28 cellular contexts compared by ENCODE assay signal in genomic region chr6:150615967-150616366, GRCh38.
"Had no signal": no experiment of that assay in that cellular context is flagged by ENCODE, and none has a peak within 500 bp of the region (broad histone marks: within the 10 kb centered on the region; RNA-seq: fewer than 3 reads in every experiment).

No MANE protein-coding gene starts in this region.

- H3K36me3 ChIP-seq: gastrocnemius medialis, neural progenitor cell, sigmoid colon, tibial nerve had no signal

- H3K27ac Mint-ChIP-seq: activated CD4-positive, alpha-beta memory T cell treated with anti-CD3 and anti-CD28 coated beads for 36 hours; activated CD4-positive, alpha-beta T cell treated with anti-CD3 and anti-CD28 coated beads, Interleukin-2, amount 10 ng/mL, durations not matched to agents 24 days and 14 days; activated naive CD4-positive, alpha-beta T cell treated with anti-CD3 and anti-CD28 coated beads, Interleukin-2, amount 50 U/mL, for 24 hours; activated T-cell treated with anti-CD3 and anti-CD28 coated beads, Interleukin-2, amount 50 U/mL, for 24 hours; activated T-helper 2 cell treated with anti-CD3 and anti-CD28 coated beads, Interferon-gamma antibody, Interleukin-2, Interleukin-4, amounts not matched to agents 10 μg/mL and 5 μg/mL and 100 μg/mL, durations not matched to agents 14 hours and 24 hours and 36 hours; naive thymus-derived CD4-positive, alpha-beta T cell; T-helper 2 cell treated with Interferon-gamma antibody and Interleukin-4, amounts not matched to agents 5 μg/mL and 100 μg/mL, for 36 hours had no signal

- H3K4me3 Mint-ChIP-seq: activated CD4-positive, alpha-beta memory T cell treated with anti-CD3 and anti-CD28 coated beads for 36 hours; activated CD4-positive, alpha-beta T cell treated with anti-CD3 and anti-CD28 coated beads, Interleukin-2, amount 10 ng/mL, durations not matched to agents 24 days and 14 days; activated naive CD4-positive, alpha-beta T cell treated with anti-CD3 and anti-CD28 coated beads, Interleukin-2, amount 50 U/mL, for 24 hours; activated T-cell treated with anti-CD3 and anti-CD28 coated beads, Interleukin-2, amount 50 U/mL, for 24 hours; naive thymus-derived CD4-positive, alpha-beta T cell; neural progenitor cell; T-helper 2 cell treated with Interferon-gamma antibody and Interleukin-4, amounts not matched to agents 5 μg/mL and 100 μg/mL, for 36 hours had no signal

- H3K9me3 ChIP-seq: gastrocnemius medialis, psoas muscle, sigmoid colon, tibial nerve had no signal

- H3K4me3 ChIP-seq: gastrocnemius medialis, hepatocyte, neural progenitor cell, psoas muscle, sigmoid colon, tibial nerve had no signal

- H3K27me3 ChIP-seq: gastrocnemius medialis, hepatocyte, neural progenitor cell, sigmoid colon, tibial nerve had no signal

- H3K36me3 Mint-ChIP-seq: activated CD4-positive, alpha-beta memory T cell treated with anti-CD3 and anti-CD28 coated beads for 36 hours; activated naive CD4-positive, alpha-beta T cell treated with anti-CD3 and anti-CD28 coated beads, Interleukin-2, amount 50 U/mL, for 24 hours; naive thymus-derived CD4-positive, alpha-beta T cell had no signal

- ATAC-seq: gastrocnemius medialis; left ventricle myocardium superior; naive thymus-derived CD4-positive, alpha-beta T cell; psoas muscle had no signal

- DNase-seq: activated CD4-positive, alpha-beta memory T cell treated with anti-CD3 and anti-CD28 coated beads for 36 hours; activated CD4-positive, alpha-beta T cell treated with anti-CD3 and anti-CD28 coated beads, Interleukin-2, amount 10 ng/mL, durations not matched to agents 24 days and 14 days; activated CD4-positive, CD25-positive, alpha-beta regulatory T cell; activated CD8-positive, alpha-beta memory T cell treated with anti-CD3 and anti-CD28 coated beads, Interleukin-2, amount 50 U/mL, for 4 hours; activated T-cell treated with anti-CD3 and anti-CD28 coated beads, Interleukin-2, amount 50 U/mL, for 24 hours; anterior cingulate cortex; effector CD8-positive, alpha-beta T cell; gastrocnemius medialis; glutamatergic neuron; islet precursor cell; left ventricle myocardium superior; naive thymus-derived CD4-positive, alpha-beta T cell; occipital lobe; psoas muscle; sigmoid colon; small intestine; stimulated activated CD4-positive, alpha-beta T cell treated with anti-CD3 and anti-CD28 coated beads, Interleukin-1b, Interleukin-23, amount 100 ng/mL, for 48 hours; stimulated activated CD4-positive, alpha-beta T cell treated with anti-CD3 and anti-CD28 coated beads, Interleukin-4, amount 100 ng/mL, for 4 hours; stimulated activated CD8-positive, alpha-beta memory T cell treated with anti-CD3 and anti-CD28 coated beads, Interleukin-4, amount 100 ng/mL, for 48 hours; stimulated activated naive CD4-positive, alpha-beta T cell treated with Interleukin-2 at 50 U/mL for 16 hours; T-helper 1 cell had no signal

- H3K9me3 Mint-ChIP-seq: activated CD4-positive, alpha-beta memory T cell treated with anti-CD3 and anti-CD28 coated beads for 36 hours; activated CD4-positive, alpha-beta T cell treated with anti-CD3 and anti-CD28 coated beads, Interleukin-2, amount 10 ng/mL, durations not matched to agents 24 days and 14 days; activated naive CD4-positive, alpha-beta T cell treated with anti-CD3 and anti-CD28 coated beads, Interleukin-2, amount 50 U/mL, for 24 hours; activated T-cell treated with anti-CD3 and anti-CD28 coated beads, Interleukin-2, amount 50 U/mL, for 24 hours; activated T-helper 2 cell treated with anti-CD3 and anti-CD28 coated beads, Interferon-gamma antibody, Interleukin-2, Interleukin-4, amounts not matched to agents 10 μg/mL and 5 μg/mL and 100 μg/mL, durations not matched to agents 14 hours and 24 hours and 36 hours; naive thymus-derived CD4-positive, alpha-beta T cell; neural progenitor cell; T-helper 2 cell treated with Interferon-gamma antibody and Interleukin-4, amounts not matched to agents 5 μg/mL and 100 μg/mL, for 36 hours had no signal

- H3K4me1 ChIP-seq: psoas muscle had no signal

- H3K4me1 Mint-ChIP-seq: activated CD4-positive, alpha-beta T cell treated with anti-CD3 and anti-CD28 coated beads, Interleukin-2, amount 10 ng/mL, durations not matched to agents 24 days and 14 days; activated naive CD4-positive, alpha-beta T cell treated with anti-CD3 and anti-CD28 coated beads, Interleukin-2, amount 50 U/mL, for 24 hours; naive thymus-derived CD4-positive, alpha-beta T cell had no signal

- H3K27ac ChIP-seq: gastrocnemius medialis, hepatocyte, neural progenitor cell, parathyroid adenoma, psoas muscle, sigmoid colon, tibial nerve had no signal
